2 cellular contexts compared by ENCODE assay signal in genomic region chr1:29325675-29326074, GRCh38.
TF ChIP-seq lines count a peak whose summit lies in the region.

No MANE protein-coding gene starts in this region.

TF ChIP-seq in IMR-90, 13 proteins besides CTCF, POLR2A, EP300 and RAD21:
- TF ChIP-seq CEBPB (IDR thresholded peaks at IDR 0.05; ENCODE audit: low read depth, low read length) (no peak), CHD1 (IDR thresholded peaks at IDR 0.05; ENCODE audit: low read depth, low read length) (no peak), MAZ (IDR thresholded peaks at IDR 0.05; ENCODE audit: borderline replicate concordance, low read depth, low read length) (no peak), NFE2L2 (IDR thresholded peaks at IDR 0.05; ENCODE audit: low read depth, low read length) (no peak), SMC3 (IDR thresholded peaks at IDR 0.05; ENCODE audit: low read depth, low read length) (no peak), FOS (IDR thresholded peaks at IDR 0.05; ENCODE audit: low read depth, low read length) (no peak), RCOR1 (IDR thresholded peaks at IDR 0.05; ENCODE audit: insufficient replicate concordance, low read length) (no peak), RFX5 (IDR thresholded peaks at IDR 0.05; ENCODE audit: low read depth, low read length) (no peak), MAFK (IDR thresholded peaks at IDR 0.05; ENCODE audit: low read depth, low read length) (no peak), USF2 (IDR thresholded peaks at IDR 0.05; ENCODE audit: low read depth, low read length) (no peak), MXI1 (IDR thresholded peaks at IDR 0.05; ENCODE audit: borderline replicate concordance, low read depth, low read length) (no peak), BHLHE40 (IDR thresholded peaks at IDR 0.05; ENCODE audit: low read depth, low read length) (no peak), ELK1 (IDR thresholded peaks at IDR 0.05; ENCODE audit: borderline replicate concordance, low read depth, low read length) (no peak)

TF ChIP-seq in H1, 55 proteins besides CTCF, POLR2A, EP300 and RAD21:
- TF ChIP-seq NANOG (IDR thresholded peaks at IDR 0.05; ENCODE audit: insufficient read depth, low read depth, low read length, poor library complexity, severe bottlenecking) (no peak), FOSL1 (IDR thresholded peaks at IDR 0.05; ENCODE audit: insufficient read depth, low read depth, low read length) (no peak), SP2 (IDR thresholded peaks at IDR 0.05; ENCODE audit: low read length) (no peak), BRCA1 (IDR thresholded peaks at IDR 0.05; ENCODE audit: low read depth, low read length) (no peak)
TF ChIP-seq in H1: peak in this region for 0.
